ENCODE assay signal across 1 cellular context in genomic region chr19:18091217-18091608, GRCh38.
TF ChIP-seq lines count a peak whose summit lies in the region.

No MANE protein-coding gene starts in this region.

TF ChIP-seq in K562, 482 proteins besides CTCF, POLR2A, EP300 and RAD21 (continued from another document and continues in another):
- TF ChIP-seq ZBTB40 (IDR thresholded peaks at IDR 0.05) (no peak), ZBTB40 (CRISPR knock-in tag; IDR thresholded peaks at IDR 0.05) (no peak), HDAC8 (tag; IDR thresholded peaks at IDR 0.05) (no peak), RFX5 (IDR thresholded peaks at IDR 0.05; ENCODE audit: low read depth, low read length) (no peak), E2F6 (IDR thresholded peaks at IDR 0.05; ENCODE audit: borderline replicate concordance in 1 of 2, extremely low read depth in 1 of 2, insufficient read depth in 1 of 2, insufficient read length in 1 of 2, low read depth in 1 of 2, low read length in 1 of 2, poor library complexity in 1 of 2, severe bottlenecking in 1 of 2) (no peak), KAT8 (IDR thresholded peaks at IDR 0.05; ENCODE audit: low read depth) (no peak), ZBTB7A (IDR thresholded peaks at IDR 0.05; ENCODE audit: borderline replicate concordance, control insufficient read depth, low read depth, low read length) (no peak), E2F5 (CRISPR knock-in tag; IDR thresholded peaks at IDR 0.05) (no peak), MXD1 (CRISPR knock-in tag; IDR thresholded peaks at IDR 0.05; ENCODE audit: borderline replicate concordance, poor library complexity, severe bottlenecking) (no peak), ZNF232 (CRISPR knock-in tag; IDR thresholded peaks at IDR 0.05) (no peak), KDM5B (IDR thresholded peaks at IDR 0.05; ENCODE audit: insufficient replicate concordance, low read depth, low read length) (peak; percentile 47), TAF1 (IDR thresholded peaks at IDR 0.05; ENCODE audit: control insufficient read depth, extremely low read depth, insufficient read depth, low read length, severe bottlenecking) (no peak), JUN (IDR thresholded peaks at IDR 0.05; ENCODE audit: borderline replicate concordance, low read depth, low read length) (no peak), JUN (CRISPR knock-in tag; IDR thresholded peaks at IDR 0.05; ENCODE audit: borderline replicate concordance) (no peak), ZNF253 (CRISPR knock-in tag; conservative IDR thresholded peaks at IDR 0.05) (no peak), TCF7 (IDR thresholded peaks at IDR 0.05; ENCODE audit: borderline replicate concordance) (no peak), HNRNPH1 (optimal IDR thresholded peaks at IDR 0.05; ENCODE audit: low read depth, low read length) (no peak), SP2 (IDR thresholded peaks at IDR 0.05; ENCODE audit: extremely low read depth, low read depth, low read length, poor library complexity, severe bottlenecking) (no peak), NFIX (CRISPR knock-in tag; IDR thresholded peaks at IDR 0.05; ENCODE audit: low read depth) (no peak), MEF2D (tag; conservative IDR thresholded peaks at IDR 0.05; ENCODE audit: low read depth) (no peak), YY1 (IDR thresholded peaks at IDR 0.05; ENCODE audit: borderline replicate concordance in 1 of 3, control insufficient read depth in 1 of 3, extremely low read depth in 1 of 3, insufficient read depth in 3 of 3, insufficient read length in 1 of 3, insufficient replicate concordance in 2 of 3, low read depth in 1 of 3, low read length in 2 of 3) (peak in 1 of 3 experiments; percentile 12), HNRNPL (IDR thresholded peaks at IDR 0.05; ENCODE audit: low read depth, low read length) (no peak), SRSF9 (IDR thresholded peaks at IDR 0.05; ENCODE audit: borderline replicate concordance, low read depth, low read length) (no peak), NBN (IDR thresholded peaks at IDR 0.05; ENCODE audit: low read depth) (no peak), IRF2 (CRISPR knock-in tag; IDR thresholded peaks at IDR 0.05) (no peak), THAP12 (CRISPR knock-in tag; IDR thresholded peaks at IDR 0.05) (no peak), NR2C1 (IDR thresholded peaks at IDR 0.05) (no peak), NR2C1 (tag; IDR thresholded peaks at IDR 0.05) (no peak), SMAD1 (IDR thresholded peaks at IDR 0.05; ENCODE audit: low read depth, low read length, partially characterized antibody) (no peak), SMC3 (conservative IDR thresholded peaks at IDR 0.05; ENCODE audit: insufficient read depth, low read depth, low read length) (no peak), CBX5 (IDR thresholded peaks at IDR 0.05; ENCODE audit: borderline replicate concordance, low read depth) (no peak), ZNF224 (CRISPR knock-in tag; IDR thresholded peaks at IDR 0.05) (no peak), RFX1 (IDR thresholded peaks at IDR 0.05) (no peak), SMARCE1 (IDR thresholded peaks at IDR 0.05) (0 out of 2 replicates have a peak, but pooled peaks have one; percentile 21), ZNF124 (CRISPR knock-in tag; IDR thresholded peaks at IDR 0.05) (no peak), ZNF140 (CRISPR knock-in tag; IDR thresholded peaks at IDR 0.05) (no peak)
